ENCODE assay signal across 18 cellular contexts in the genomic region with DNA sequence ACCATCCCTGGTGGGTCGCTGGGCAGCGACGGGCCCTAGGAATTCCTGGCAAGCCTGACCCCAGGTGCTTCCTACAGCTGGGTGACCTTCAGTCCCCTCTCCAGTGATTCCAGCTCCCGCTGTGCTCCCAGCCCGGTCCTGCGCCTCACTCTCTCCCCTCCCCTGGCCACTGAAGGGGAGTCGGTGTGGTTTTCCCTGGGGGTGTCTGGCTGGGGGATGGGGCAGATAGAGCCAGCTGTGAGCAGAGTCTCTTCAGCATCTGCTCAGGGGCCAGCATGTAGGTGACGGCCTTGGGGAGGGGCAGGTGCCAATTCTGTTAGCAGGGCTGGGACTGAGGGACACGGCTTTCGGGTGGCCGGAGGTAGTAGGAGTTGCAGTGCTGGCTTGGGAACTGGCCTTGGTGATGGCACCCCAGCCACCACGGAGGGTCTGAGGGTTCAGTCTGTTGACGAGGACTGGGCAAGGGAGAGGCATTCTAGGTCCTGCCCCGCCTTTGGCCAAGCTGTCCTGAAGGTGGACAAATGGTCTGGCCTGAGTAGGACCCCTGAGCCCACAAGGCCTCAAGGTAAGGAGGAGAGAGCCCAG. TPM values are rescaled to one million over a fixed set of nuclear protein-coding genes. Genes with fewer than 3 reads are reported as not detected.
A peak's percentile ranks its signal among the peaks of the same experiment; 100 is the strongest.
DNase-seq lines count a peak whose midpoint lies in the region; ATAC-seq and TF ChIP-seq lines count a peak whose summit lies in the region.
"Had no signal": no experiment of that assay in that cellular context is flagged by ENCODE, and none has a peak within 500 bp of the region (broad histone marks: within the 10 kb centered on the region; RNA-seq: fewer than 3 reads in every experiment).

No MANE protein-coding gene starts in this region.

- no peak overlapping the region for H3K23ac ChIP-seq in mesenchymal stem cell (ENCODE audit: low read length in 2 of 2)

- no peak overlapping the region for H2BK5ac ChIP-seq in mesenchymal stem cell (ENCODE audit: low read depth, low read length, poor library complexity, severe bottlenecking)

- no peaks in the 10 kb centered on the region for H3K36me3 ChIP-seq in right atrium auricular region
- peaks cover 0 to 59% of the 10 kb centered on the region in 2 experiments for H3K36me3 ChIP-seq in mesenchymal stem cell (ENCODE audit: control insufficient read depth in 1 of 2, insufficient read depth in 2 of 2, low read depth in 1 of 2, low read length in 2 of 2)
- H3K36me3 ChIP-seq in upper lobe of left lung: peaks cover 0 to 6% (median 0%) of the 10 kb centered on the region in 4 donors
- no peaks in the 10 kb centered on the region for H3K36me3 ChIP-seq in ovary

- no peak overlapping the region for H3K18ac ChIP-seq in mesenchymal stem cell (ENCODE audit: low read depth in 1 of 2, low read length in 2 of 2)

- H3K14ac ChIP-seq in mesenchymal stem cell (ENCODE audit: low read length in 2 of 2): no peak overlapping the region

- TF ChIP-seq EP300 in upper lobe of left lung (IDR thresholded peaks at IDR 0.05): no peak
- TF ChIP-seq EP300 in ovary (IDR thresholded peaks at IDR 0.05): no peak

- H4K91ac ChIP-seq in mesenchymal stem cell (ENCODE audit: low read length): peak overlapping the region; percentile 52

- peaks cover 0 to 3% of the 10 kb centered on the region in 2 donors for H3K27me3 Mint-ChIP-seq in natural killer cell (ENCODE audit: low read depth in 2 of 2)
- H3K27me3 Mint-ChIP-seq: CD4-positive, CD25-positive, alpha-beta regulatory T cell had no signal

- H3K4me1 Mint-ChIP-seq in natural killer cell: no peaks in the 10 kb centered on the region

- H3K27me3 ChIP-seq in right atrium auricular region: no peaks in the 10 kb centered on the region
- H3K27me3 ChIP-seq in mesenchymal stem cell (ENCODE audit: control insufficient read depth in 1 of 2, insufficient read depth in 1 of 2, low read length in 2 of 2): no peaks in the 10 kb centered on the region
- H3K27me3 ChIP-seq in upper lobe of left lung: no peaks in the 10 kb centered on the region
- no peaks in the 10 kb centered on the region for H3K27me3 ChIP-seq in ovary

- TF ChIP-seq CTCF in right atrium auricular region (IDR thresholded peaks at IDR 0.05): no peak
- TF ChIP-seq CTCF in VCaP (conservative IDR thresholded peaks at IDR 0.05): no peak
- no peak for TF ChIP-seq CTCF in upper lobe of left lung (IDR thresholded peaks at IDR 0.05)
- TF ChIP-seq CTCF in ovary (IDR thresholded peaks at IDR 0.05): no peak
- no peak for TF ChIP-seq CTCF in natural killer cell (IDR thresholded peaks at IDR 0.05)

- H2BK15ac ChIP-seq in mesenchymal stem cell (ENCODE audit: low read depth, poor library complexity, severe bottlenecking): no peak overlapping the region

- no peak overlapping the region for H3K4ac ChIP-seq in mesenchymal stem cell (ENCODE audit: low read depth in 1 of 2, low read length in 2 of 2)

- H3K4me3 Mint-ChIP-seq in natural killer cell: no peak overlapping the region

- no peak for DNase-seq in right atrium auricular region (ENCODE audit: low spot score)
- no peak for DNase-seq in Right ventricle myocardium superior
- DNase-seq in mesenchymal stem cell: no peak
- no peak for DNase-seq in upper lobe of left lung
- DNase-seq in ovary: no peak
- DNase-seq in natural killer cell: no peak
- DNase-seq in GM19238 (ENCODE audit: insufficient read length, low spot score): no peak
- DNase-seq: CD4-positive, CD25-positive, alpha-beta regulatory T cell; DMS53; HCEC 1CT; KBM-7; NCI-H1092; NCI-H2227 treated with DMSO at 0.1 percent for 48 hours; NCI-H526; PC-3 had no signal

- no peaks in the 10 kb centered on the region for H3K36me3 Mint-ChIP-seq in natural killer cell
- H3K36me3 Mint-ChIP-seq: CD4-positive, CD25-positive, alpha-beta regulatory T cell had no signal

- intact Hi-C loops in Right ventricle myocardium superior (cut with DNase I) (no loop called here), ovary (cut with DNase I) (no loop called here), natural killer cell (cut with micrococcal nuclease) (no loop called here)

- ATAC-seq in Right ventricle myocardium superior (ENCODE audit: poor library complexity): no peak
- no peak for ATAC-seq in upper lobe of left lung (ENCODE audit: low FRiP score in 2 of 2)
- ATAC-seq in natural killer cell: no peak
- ATAC-seq: PC-3 had no signal

- no peak overlapping the region for H2AFZ ChIP-seq in mesenchymal stem cell (ENCODE audit: low read depth, low read length)

- H3K4me1 ChIP-seq in right atrium auricular region (peaks cover 0 to 48% of the 10 kb centered on the region in 2 donors), mesenchymal stem cell (ENCODE audit: control insufficient read depth, insufficient read depth, low read depth, low read length) (peaks cover 84% of the 10 kb centered on the region), upper lobe of left lung (peaks cover 24 to 47% (median 25%) of the 10 kb centered on the region in 4 donors), ovary (ENCODE audit: insufficient read depth) (peaks cover 19% of the 10 kb centered on the region)

- H4K8ac ChIP-seq in mesenchymal stem cell (ENCODE audit: low read length): no peak overlapping the region

- H3K27ac ChIP-seq in right atrium auricular region (peak overlapping the region; percentile 88 to 97), VCaP (peak overlapping the region; percentile 21; the same call in 1 of the 2 replicates), mesenchymal stem cell (ENCODE audit: low read length, poor library complexity, severe bottlenecking) (no peak overlapping the region), upper lobe of left lung (peak overlapping the region in 3 of 4 donors; percentile 23 to 88 (median 37)), ovary (no peak overlapping the region)
- H3K27ac ChIP-seq: HL-60 had no signal

- no peak overlapping the region for H3K9ac ChIP-seq in mesenchymal stem cell (ENCODE audit: low read length)

- TF ChIP-seq POLR2A in upper lobe of left lung (IDR thresholded peaks at IDR 0.05) (no peak), ovary (IDR thresholded peaks at IDR 0.05) (no peak)

- no peaks in the 10 kb centered on the region for H3K9me3 Mint-ChIP-seq in natural killer cell
- H3K9me3 Mint-ChIP-seq: CD4-positive, CD25-positive, alpha-beta regulatory T cell had no signal

- peak overlapping the region; percentile 2 for H3K4me2 ChIP-seq in mesenchymal stem cell (ENCODE audit: low read length, poor library complexity, severe bottlenecking)

- no peak overlapping the region for H3K27ac Mint-ChIP-seq in natural killer cell

- H2BK12ac ChIP-seq in mesenchymal stem cell (ENCODE audit: low read length in 2 of 2): peak overlapping the region in 1 of 2 experiments; percentile 29

- H2BK120ac ChIP-seq in mesenchymal stem cell (ENCODE audit: low read depth, low read length): no peak overlapping the region

- H3K4me3 ChIP-seq in right atrium auricular region: no peak overlapping the region
- no peak overlapping the region for H3K4me3 ChIP-seq in mesenchymal stem cell (ENCODE audit: insufficient read depth in 1 of 2, low read depth in 1 of 2, low read length in 2 of 2)
- peak overlapping the region in 1 of 4 donors; percentile 64 for H3K4me3 ChIP-seq in upper lobe of left lung
- H3K4me3 ChIP-seq in ovary: no peak overlapping the region

- H2AK5ac ChIP-seq in mesenchymal stem cell (ENCODE audit: low read length, severe bottlenecking): no peak overlapping the region

- H3K9me3 ChIP-seq in right atrium auricular region (no peaks in the 10 kb centered on the region), mesenchymal stem cell (ENCODE audit: control insufficient read depth, low read length) (no peaks in the 10 kb centered on the region), upper lobe of left lung (no peaks in the 10 kb centered on the region), ovary (no peaks in the 10 kb centered on the region)

- WGBS in mesenchymal stem cell: 93% methylated on average over 14 of the region's 14 CpGs
- WGBS in upper lobe of left lung, 2 donors: 90 to 93% methylated on average over 6 to 14 of the region's 14 CpGs
- 81 to 86% (median 84%) methylated on average over 14 of the region's 14 CpGs for WGBS in ovary, 3 donors

- H3K79me1 ChIP-seq in mesenchymal stem cell (replicated peaks; ENCODE audit: low read length, poor library complexity, severe bottlenecking): peaks cover 20% of the 10 kb centered on the region

RNA-seq across cellular contexts. Expression of a gene that starts 3.2 kb away (rescaled TPM):
- 10 to 100 TPM; 39.4 to 44.5 TPM for total RNA-seq in right atrium auricular region
- total RNA-seq in Right ventricle myocardium superior: 50.3 TPM
- polyA plus RNA-seq in mesenchymal stem cell (2013, experiment 1 of 2): 37.1 TPM
- 35.2 TPM for polyA plus RNA-seq in mesenchymal stem cell (2013, experiment 2 of 2)
- 10 to 100 TPM; 10.0 to 78.6 (median 24.2) TPM for total RNA-seq in upper lobe of left lung
- 10 to 100 TPM; 14.1 to 65.4 (median 36.4) TPM for total RNA-seq in ovary
- polyA plus RNA-seq in ovary: 10 to 100 TPM in 1 of 2 donors, under 1 TPM in 1; 0.57 to 26.6 TPM
- 1 to 10 TPM; 2.6 to 4.2 (median 3.4) TPM for total RNA-seq in natural killer cell

RNA-seq across cellular contexts. Expression of a gene that starts 26.6 kb away (rescaled TPM):
- not detected for total RNA-seq in right atrium auricular region
- not detected for total RNA-seq in Right ventricle myocardium superior
- polyA plus RNA-seq in mesenchymal stem cell (2013, experiment 1 of 2): under 0.01 TPM
- polyA plus RNA-seq in mesenchymal stem cell (2013, experiment 2 of 2): not detected
- 10 to 100 TPM in 3 of 6 donors, 1 to 10 TPM in 2, under 1 TPM in 1; 0.17 to 22.3 (median 10.0) TPM for total RNA-seq in upper lobe of left lung
- total RNA-seq in ovary: 10 to 100 TPM in 1 of 7 donors, 1 to 10 TPM in 2, under 1 TPM in 3, not detected in 1; 0.03 to 15.7 (median 1.2) TPM
- under 1 TPM; 0.02 to 0.05 TPM for polyA plus RNA-seq in ovary
- under 1 TPM in 1 of 3 donors, not detected in 2; 0.18 TPM for total RNA-seq in natural killer cell
- total RNA-seq: CD4-positive, CD25-positive, alpha-beta regulatory T cell; M059J had no signal
- polyA plus RNA-seq: CD4-positive, CD25-positive, alpha-beta regulatory T cell had no signal

RNA-seq across cellular contexts. Expression of a gene that starts 33.0 kb away (rescaled TPM):
- 10 to 100 TPM; 15.4 to 36.6 TPM for total RNA-seq in right atrium auricular region
- 39.9 TPM for total RNA-seq in Right ventricle myocardium superior
- 15.5 TPM for polyA plus RNA-seq in mesenchymal stem cell (2013, experiment 1 of 2)
- 16.8 TPM for polyA plus RNA-seq in mesenchymal stem cell (2013, experiment 2 of 2)
- 10 to 100 TPM in 5 of 6 donors, 1 to 10 TPM in 1; 5.2 to 35.9 (median 19.4) TPM for total RNA-seq in upper lobe of left lung
- total RNA-seq in ovary: 10 to 100 TPM; 14.4 to 33.3 (median 24.2) TPM
- polyA plus RNA-seq in ovary: 10 to 100 TPM in 1 of 2 donors, 1 to 10 TPM in 1; 1.8 to 10.3 TPM
- 10 to 100 TPM; 24.6 to 34.8 (median 28.9) TPM for total RNA-seq in natural killer cell

RNA-seq across cellular contexts. Expression of a gene that starts 43.0 kb away (rescaled TPM):
- total RNA-seq in right atrium auricular region: 1 to 10 TPM in 1 of 2 donors, under 1 TPM in 1; 0.15 to 1.1 TPM
- total RNA-seq in Right ventricle myocardium superior: 0.78 TPM
- polyA plus RNA-seq in mesenchymal stem cell (2013, experiment 1 of 2): 0.37 TPM
- polyA plus RNA-seq in mesenchymal stem cell (2013, experiment 2 of 2): 0.51 TPM
- total RNA-seq in upper lobe of left lung: 10 to 100 TPM in 5 of 6 donors, 1 to 10 TPM in 1; 3.5 to 30.4 (median 16.8) TPM
- 1 to 10 TPM in 4 of 7 donors, under 1 TPM in 3; 0.48 to 3.5 (median 1.3) TPM for total RNA-seq in ovary
- polyA plus RNA-seq in ovary: under 1 TPM in 1 of 2 donors, not detected in 1; 0.61 TPM
- 1 to 10 TPM; 1.6 to 4.2 (median 4.0) TPM for total RNA-seq in natural killer cell

Comparison
In these comparisons a context has a peak if more than half of its experiments do, and no peak if none do; other contexts are left out.
1. H3K27ac ChIP-seq: peak in right atrium auricular region (2 of 2), VCaP (single experiment) and upper lobe of left lung (3 of 4); none in mesenchymal stem cell (single experiment) and ovary (0 of 2).